Comparison of ENCODE assay signal across 4 cellular contexts in the genomic region with DNA sequence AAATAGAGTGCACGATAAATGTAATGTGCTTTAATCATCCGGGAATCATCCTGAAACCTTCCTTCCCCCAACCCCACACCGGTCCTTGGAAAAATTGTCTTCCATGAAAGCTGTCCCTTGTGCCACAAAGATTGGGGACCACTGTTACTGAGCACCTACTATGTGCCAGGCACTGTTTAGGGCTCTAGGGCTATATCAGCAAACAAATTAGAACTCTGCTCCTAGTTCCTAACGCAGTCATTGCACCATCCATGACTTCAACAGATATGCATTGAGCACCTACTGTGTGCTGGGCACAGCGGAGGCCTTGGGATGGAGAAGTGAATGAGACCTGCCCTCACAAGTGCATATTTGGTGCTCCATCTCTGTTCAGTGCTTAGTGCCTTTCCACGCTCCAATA. TPM values are rescaled to one million over a fixed set of nuclear protein-coding genes. Genes with fewer than 3 reads are reported as not detected.
"Had no signal": no experiment of that assay in that cellular context is flagged by ENCODE, and none has a peak within 500 bp of the region (broad histone marks: within the 10 kb centered on the region; RNA-seq: fewer than 3 reads in every experiment).

No MANE protein-coding gene starts in this region.

- H3K4me3 ChIP-seq: GM23338 had no signal

- H3K4me3 Mint-ChIP-seq: GM23338, H9, IgD-negative memory B cell had no signal

- ATAC-seq: GM23338 had no signal

- DNase-seq: HCEC 1CT had no signal

- H3K27ac Mint-ChIP-seq: GM23338, H9, IgD-negative memory B cell had no signal

- H3K9me3 Mint-ChIP-seq: GM23338, H9, IgD-negative memory B cell had no signal

- H3K36me3 Mint-ChIP-seq: IgD-negative memory B cell had no signal

RNA-seq across cellular contexts. Expression of gene NNAT, which starts 56.9 kb away (rescaled TPM):
- polyA plus RNA-seq: IgD-negative memory B cell had no signal
